ENCODE assay signal across 1 cellular context in genomic region chr10:30752481-30752881, GRCh38.
TF ChIP-seq lines count a peak whose summit lies in the region.

No MANE protein-coding gene starts in this region.

TF ChIP-seq in K562, 482 proteins besides CTCF, POLR2A, EP300 and RAD21 (continued from another document and continues in another):
- TF ChIP-seq HMBOX1 (IDR thresholded peaks at IDR 0.05) (no peak), HDAC6 (IDR thresholded peaks at IDR 0.05; ENCODE audit: low read depth, low read length) (no peak), ZNF143 (CRISPR knock-in tag; IDR thresholded peaks at IDR 0.05) (no peak), VEZF1 (CRISPR knock-in tag; IDR thresholded peaks at IDR 0.05) (no peak), E2F1 (CRISPR knock-in tag; IDR thresholded peaks at IDR 0.05) (no peak), DLX4 (CRISPR knock-in tag; IDR thresholded peaks at IDR 0.05) (no peak), FOXJ2 (tag; IDR thresholded peaks at IDR 0.05) (no peak), SMARCC2 (IDR thresholded peaks at IDR 0.05; ENCODE audit: low read depth) (no peak), PCBP1 (IDR thresholded peaks at IDR 0.05; ENCODE audit: low read depth, low read length, poor library complexity, severe bottlenecking) (no peak), JUND (IDR thresholded peaks at IDR 0.05; ENCODE audit: borderline replicate concordance, low read depth, low read length) (no peak), JUND (tag; IDR thresholded peaks at IDR 0.05; ENCODE audit: borderline replicate concordance, low read depth, low read length) (no peak), GATAD2B (IDR thresholded peaks at IDR 0.05; ENCODE audit: borderline replicate concordance) (no peak), CBFA2T3 (IDR thresholded peaks at IDR 0.05) (peak; percentile 84), GATAD2A (IDR thresholded peaks at IDR 0.05) (no peak), TAF7 (tag; IDR thresholded peaks at IDR 0.05) (no peak), SPI1 (IDR thresholded peaks at IDR 0.05; ENCODE audit: borderline replicate concordance, low read depth, low read length) (no peak), MEF2A (IDR thresholded peaks at IDR 0.05; ENCODE audit: control insufficient read depth, low read depth, low read length) (no peak), SRF (CRISPR knock-in tag; IDR thresholded peaks at IDR 0.05) (no peak), ZNF41 (CRISPR knock-in tag; conservative IDR thresholded peaks at IDR 0.05) (no peak), SOX6 (IDR thresholded peaks at IDR 0.05) (peak; percentile 42; the same call in 1 of the 2 replicates), ZNF165 (CRISPR knock-in tag; IDR thresholded peaks at IDR 0.05; ENCODE audit: borderline replicate concordance) (no peak), ZNF445 (CRISPR knock-in tag; IDR thresholded peaks at IDR 0.05; ENCODE audit: low read depth) (no peak), ZNF740 (CRISPR knock-in tag; IDR thresholded peaks at IDR 0.05) (no peak), ZNF740 (tag; IDR thresholded peaks at IDR 0.05) (no peak), TSHZ1 (CRISPR knock-in tag; IDR thresholded peaks at IDR 0.05) (no peak), NFIX (CRISPR knock-in tag; IDR thresholded peaks at IDR 0.05; ENCODE audit: low read depth) (no peak), MTA2 (IDR thresholded peaks at IDR 0.05; ENCODE audit: low read depth) (peak; percentile 51; the same call in 1 of the 2 replicates), SNIP1 (IDR thresholded peaks at IDR 0.05; ENCODE audit: low read depth) (no peak), SMAD4 (CRISPR knock-in tag; conservative IDR thresholded peaks at IDR 0.05) (0 out of 2 replicates have a peak, but pooled peaks have one; percentile 16), NFE2L1 (tag; IDR thresholded peaks at IDR 0.05; ENCODE audit: borderline replicate concordance, low read depth) (no peak), ZNF644 (tag; IDR thresholded peaks at IDR 0.05; ENCODE audit: low read depth) (no peak), ZNF764 (CRISPR knock-in tag; IDR thresholded peaks at IDR 0.05; ENCODE audit: low read depth) (no peak), MYNN (IDR thresholded peaks at IDR 0.05) (no peak), MYNN (CRISPR knock-in tag; IDR thresholded peaks at IDR 0.05) (no peak), ZNF274 (IDR thresholded peaks at IDR 0.05; ENCODE audit: borderline replicate concordance, low read depth, low read length) (no peak), ETS2 (tag; IDR thresholded peaks at IDR 0.05; ENCODE audit: borderline replicate concordance, poor library complexity, severe bottlenecking) (no peak), ESRRB (CRISPR knock-in tag; IDR thresholded peaks at IDR 0.05; ENCODE audit: borderline replicate concordance) (no peak), DNMT1 (IDR thresholded peaks at IDR 0.05) (no peak), SMARCA4 (IDR thresholded peaks at IDR 0.05) (no peak), TCF7 (IDR thresholded peaks at IDR 0.05; ENCODE audit: borderline replicate concordance) (no peak), MAZ (CRISPR knock-in tag; conservative IDR thresholded peaks at IDR 0.05 in 1 of 2, IDR thresholded peaks at IDR 0.05 in 1 of 2) (no peak), STAT6 (CRISPR knock-in tag; IDR thresholded peaks at IDR 0.05) (no peak), CTBP1 (IDR thresholded peaks at IDR 0.05; ENCODE audit: borderline replicate concordance) (no peak), KLF16 (IDR thresholded peaks at IDR 0.05) (peak; percentile 58; the same call in 1 of the 2 replicates), ZNF140 (CRISPR knock-in tag; IDR thresholded peaks at IDR 0.05) (no peak), ZNF778 (CRISPR knock-in tag; IDR thresholded peaks at IDR 0.05) (no peak)
- TF ChIP-seq, protein P1, sequence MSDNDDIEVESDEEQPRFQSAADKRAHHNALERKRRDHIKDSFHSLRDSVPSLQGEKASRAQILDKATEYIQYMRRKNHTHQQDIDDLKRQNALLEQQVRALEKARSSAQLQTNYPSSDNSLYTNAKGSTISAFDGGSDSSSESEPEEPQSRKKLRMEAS (CRISPR knock-in tag; IDR thresholded peaks at IDR 0.05), result no peak
- TF ChIP-seq, protein P2, sequence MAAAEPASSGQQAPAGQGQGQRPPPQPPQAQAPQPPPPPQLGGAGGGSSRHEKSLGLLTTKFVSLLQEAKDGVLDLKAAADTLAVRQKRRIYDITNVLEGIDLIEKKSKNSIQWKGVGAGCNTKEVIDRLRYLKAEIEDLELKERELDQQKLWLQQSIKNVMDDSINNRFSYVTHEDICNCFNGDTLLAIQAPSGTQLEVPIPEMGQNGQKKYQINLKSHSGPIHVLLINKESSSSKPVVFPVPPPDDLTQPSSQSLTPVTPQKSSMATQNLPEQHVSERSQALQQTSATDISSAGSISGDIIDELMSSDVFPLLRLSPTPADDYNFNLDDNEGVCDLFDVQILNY (CRISPR knock-in tag; IDR thresholded peaks at IDR 0.05), result no peak
- TF ChIP-seq, protein P3, sequence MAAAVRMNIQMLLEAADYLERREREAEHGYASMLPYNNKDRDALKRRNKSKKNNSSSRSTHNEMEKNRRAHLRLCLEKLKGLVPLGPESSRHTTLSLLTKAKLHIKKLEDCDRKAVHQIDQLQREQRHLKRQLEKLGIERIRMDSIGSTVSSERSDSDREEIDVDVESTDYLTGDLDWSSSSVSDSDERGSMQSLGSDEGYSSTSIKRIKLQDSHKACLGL (CRISPR knock-in tag; IDR thresholded peaks at IDR 0.05; ENCODE audit: borderline replicate concordance, poor library complexity, severe bottlenecking), result no peak
- TF ChIP-seq, protein P4, sequence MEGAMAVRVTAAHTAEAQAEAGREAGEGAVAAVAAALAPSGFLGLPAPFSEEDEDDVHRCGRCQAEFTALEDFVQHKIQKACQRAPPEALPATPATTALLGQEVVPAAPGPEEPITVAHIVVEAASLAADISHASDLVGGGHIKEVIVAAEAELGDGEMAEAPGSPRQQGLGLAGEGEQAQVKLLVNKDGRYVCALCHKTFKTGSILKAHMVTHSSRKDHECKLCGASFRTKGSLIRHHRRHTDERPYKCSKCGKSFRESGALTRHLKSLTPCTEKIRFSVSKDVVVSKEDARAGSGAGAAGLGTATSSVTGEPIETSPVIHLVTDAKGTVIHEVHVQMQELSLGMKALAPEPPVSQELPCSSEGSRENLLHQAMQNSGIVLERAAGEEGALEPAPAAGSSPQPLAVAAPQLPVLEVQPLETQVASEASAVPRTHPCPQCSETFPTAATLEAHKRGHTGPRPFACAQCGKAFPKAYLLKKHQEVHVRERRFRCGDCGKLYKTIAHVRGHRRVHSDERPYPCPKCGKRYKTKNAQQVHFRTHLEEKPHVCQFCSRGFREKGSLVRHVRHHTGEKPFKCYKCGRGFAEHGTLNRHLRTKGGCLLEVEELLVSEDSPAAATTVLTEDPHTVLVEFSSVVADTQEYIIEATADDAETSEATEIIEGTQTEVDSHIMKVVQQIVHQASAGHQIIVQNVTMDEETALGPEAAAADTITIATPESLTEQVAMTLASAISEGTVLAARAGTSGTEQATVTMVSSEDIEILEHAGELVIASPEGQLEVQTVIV (CRISPR knock-in tag; IDR thresholded peaks at IDR 0.05; ENCODE audit: borderline replicate concordance), result no peak
